15 cellular contexts compared by ENCODE assay signal in genomic region chr2:52821631-52822030, GRCh38.
DNase-seq lines count a peak whose midpoint lies in the region; ATAC-seq lines count a peak whose summit lies in the region.
"Had no signal": no experiment of that assay in that cellular context is flagged by ENCODE, and none has a peak within 500 bp of the region (broad histone marks: within the 10 kb centered on the region; RNA-seq: fewer than 3 reads in every experiment).

No MANE protein-coding gene starts in this region.

- H2BK15ac ChIP-seq in mesenchymal stem cell (ENCODE audit: low read depth, poor library complexity, severe bottlenecking): no peak overlapping the region

- no peaks in the 10 kb centered on the region for H3K9me3 ChIP-seq in mesenchymal stem cell (ENCODE audit: control insufficient read depth, low read length)
- H3K9me3 ChIP-seq: esophagus muscularis mucosa had no signal

- H3K4me1 ChIP-seq in mesenchymal stem cell (ENCODE audit: control insufficient read depth, insufficient read depth, low read depth, low read length): no peaks in the 10 kb centered on the region
- H3K4me1 ChIP-seq: esophagus muscularis mucosa had no signal

- no peak overlapping the region for H3K27ac ChIP-seq in mesenchymal stem cell (ENCODE audit: low read length, poor library complexity, severe bottlenecking)
- H3K27ac ChIP-seq: esophagus muscularis mucosa had no signal

- H3K36me3 ChIP-seq in mesenchymal stem cell (ENCODE audit: control insufficient read depth in 1 of 2, insufficient read depth in 2 of 2, low read depth in 1 of 2, low read length in 2 of 2): no peaks in the 10 kb centered on the region
- H3K36me3 ChIP-seq: esophagus muscularis mucosa had no signal

- H3K4me2 ChIP-seq in mesenchymal stem cell (ENCODE audit: low read length, poor library complexity, severe bottlenecking): no peak overlapping the region

- H3K27me3 ChIP-seq in mesenchymal stem cell (ENCODE audit: control insufficient read depth in 1 of 2, insufficient read depth in 1 of 2, low read length in 2 of 2): no peaks in the 10 kb centered on the region
- H3K27me3 ChIP-seq: esophagus muscularis mucosa had no signal

- DNase-seq in NCI-H1694 treated with DMSO at 0.1 percent for 48 hours (lab: John Stamatoyannopoulos, UW): peak; percentile 12
- DNase-seq in NCI-H1694 (lab: John Stamatoyannopoulos, UW): no peak
- DNase-seq in NAMALWA (ENCODE audit: low spot score): peak; percentile 19
- DNase-seq in astrocyte of the hippocampus (ENCODE audit: low read depth, low spot score): peak; percentile 1
- DNase-seq in mesenchymal stem cell: peak; percentile 1
- no peak for DNase-seq in activated T-cell treated with anti-CD3 and anti-CD28 coated beads, Interleukin-2, amount 50 U/mL, for 4 hours
- DNase-seq in amygdala (lab: John Stamatoyannopoulos, UW): no peak
- DNase-seq in activated T-cell treated with anti-CD3 and anti-CD28 coated beads, Interleukin-2, amount 50 U/mL, for 24 hours: no peak
- DNase-seq: activated CD4-positive, alpha-beta T cell treated with anti-CD3 and anti-CD28 coated beads, Interleukin-2, amount 10 ng/mL, durations not matched to agents 24 days and 14 days; central memory CD4-positive, alpha-beta T cell; NCI-H1436 treated with DMSO at 0.1 percent for 48 hours; stimulated activated CD4-positive, alpha-beta T cell treated with anti-CD3 and anti-CD28 coated beads, Interleukin-4, amount 100 ng/mL, for 1 hour; T-helper 1 cell had no signal

- no peak overlapping the region for H4K8ac ChIP-seq in mesenchymal stem cell (ENCODE audit: low read length)

- no peak overlapping the region for H3K4me3 Mint-ChIP-seq in activated T-cell treated with anti-CD3 and anti-CD28 coated beads, Interleukin-2, amount 50 U/mL, for 4 hours
- no peak overlapping the region for H3K4me3 Mint-ChIP-seq in activated T-cell treated with anti-CD3 and anti-CD28 coated beads, Interleukin-2, amount 50 U/mL, for 24 hours
- H3K4me3 Mint-ChIP-seq: activated CD4-positive, alpha-beta T cell treated with anti-CD3 and anti-CD28 coated beads, Interleukin-2, amount 10 ng/mL, durations not matched to agents 24 days and 14 days; stimulated activated memory B cell treated with anti-CD40 and anti-IgM and Interleukin-4, amounts not matched to agents 10 μg/mL and 1 μg/mL and 100 μg/mL, for 72 hours had no signal

- no peak overlapping the region for H3K14ac ChIP-seq in mesenchymal stem cell (ENCODE audit: low read length in 2 of 2)

- H2AFZ ChIP-seq in mesenchymal stem cell (ENCODE audit: low read depth, low read length): no peak overlapping the region

- H2AK5ac ChIP-seq in mesenchymal stem cell (ENCODE audit: low read length, severe bottlenecking): no peak overlapping the region

- H3K9me3 Mint-ChIP-seq in activated T-cell treated with anti-CD3 and anti-CD28 coated beads, Interleukin-2, amount 50 U/mL, for 4 hours: peaks cover under 1% of the 10 kb centered on the region
- peaks cover under 1% of the 10 kb centered on the region for H3K9me3 Mint-ChIP-seq in activated T-cell treated with anti-CD3 and anti-CD28 coated beads, Interleukin-2, amount 50 U/mL, for 24 hours
- H3K9me3 Mint-ChIP-seq: activated CD4-positive, alpha-beta T cell treated with anti-CD3 and anti-CD28 coated beads, Interleukin-2, amount 10 ng/mL, durations not matched to agents 24 days and 14 days had no signal

- no peak overlapping the region for H2BK120ac ChIP-seq in mesenchymal stem cell (ENCODE audit: low read depth, low read length)

- no peaks in the 10 kb centered on the region for H3K4me1 Mint-ChIP-seq in activated T-cell treated with anti-CD3 and anti-CD28 coated beads, Interleukin-2, amount 50 U/mL, for 4 hours (ENCODE audit: low read depth)
- no peaks in the 10 kb centered on the region for H3K4me1 Mint-ChIP-seq in activated T-cell treated with anti-CD3 and anti-CD28 coated beads, Interleukin-2, amount 50 U/mL, for 24 hours (ENCODE audit: low read depth)
- H3K4me1 Mint-ChIP-seq: activated CD4-positive, alpha-beta T cell treated with anti-CD3 and anti-CD28 coated beads, Interleukin-2, amount 10 ng/mL, durations not matched to agents 24 days and 14 days; stimulated activated memory B cell treated with anti-CD40 and anti-IgM and Interleukin-4, amounts not matched to agents 10 μg/mL and 1 μg/mL and 100 μg/mL, for 72 hours had no signal

- no peak overlapping the region for H3K27ac Mint-ChIP-seq in activated T-cell treated with anti-CD3 and anti-CD28 coated beads, Interleukin-2, amount 50 U/mL, for 24 hours
- H3K27ac Mint-ChIP-seq: activated CD4-positive, alpha-beta T cell treated with anti-CD3 and anti-CD28 coated beads, Interleukin-2, amount 10 ng/mL, durations not matched to agents 24 days and 14 days; stimulated activated memory B cell treated with anti-CD40 and anti-IgM and Interleukin-4, amounts not matched to agents 10 μg/mL and 1 μg/mL and 100 μg/mL, for 72 hours had no signal

- ATAC-seq in activated T-cell treated with anti-CD3 and anti-CD28 coated beads, Interleukin-2, amount 50 U/mL, for 4 hours: no peak
- ATAC-seq: stimulated activated memory B cell treated with anti-CD40 and anti-IgM and Interleukin-4, amounts not matched to agents 10 μg/mL and 1 μg/mL and 100 μg/mL, for 72 hours had no signal

- H3K79me1 ChIP-seq in mesenchymal stem cell (replicated peaks; ENCODE audit: low read length, poor library complexity, severe bottlenecking): no peaks in the 10 kb centered on the region

- H3K9ac ChIP-seq in mesenchymal stem cell (ENCODE audit: low read length): no peak overlapping the region

- no peak overlapping the region for H2BK5ac ChIP-seq in mesenchymal stem cell (ENCODE audit: low read depth, low read length, poor library complexity, severe bottlenecking)

- H3K23ac ChIP-seq in mesenchymal stem cell (ENCODE audit: low read length in 2 of 2): no peak overlapping the region

- no peaks in the 10 kb centered on the region for H3K36me3 Mint-ChIP-seq in activated T-cell treated with anti-CD3 and anti-CD28 coated beads, Interleukin-2, amount 50 U/mL, for 4 hours (ENCODE audit: insufficient read depth)
- H3K36me3 Mint-ChIP-seq in activated T-cell treated with anti-CD3 and anti-CD28 coated beads, Interleukin-2, amount 50 U/mL, for 24 hours (ENCODE audit: low read depth): no peaks in the 10 kb centered on the region
- H3K36me3 Mint-ChIP-seq: stimulated activated memory B cell treated with anti-CD40 and anti-IgM and Interleukin-4, amounts not matched to agents 10 μg/mL and 1 μg/mL and 100 μg/mL, for 72 hours had no signal

- no peak overlapping the region for H3K4ac ChIP-seq in mesenchymal stem cell (ENCODE audit: low read depth in 1 of 2, low read length in 2 of 2)

- H3K4me3 ChIP-seq in mesenchymal stem cell (ENCODE audit: insufficient read depth in 1 of 2, low read depth in 1 of 2, low read length in 2 of 2): no peak overlapping the region
- H3K4me3 ChIP-seq: esophagus muscularis mucosa had no signal

- no peak overlapping the region for H2BK12ac ChIP-seq in mesenchymal stem cell (ENCODE audit: low read length in 2 of 2)

- no peaks in the 10 kb centered on the region for H3K27me3 Mint-ChIP-seq in activated T-cell treated with anti-CD3 and anti-CD28 coated beads, Interleukin-2, amount 50 U/mL, for 4 hours (ENCODE audit: low read depth)
- no peaks in the 10 kb centered on the region for H3K27me3 Mint-ChIP-seq in activated T-cell treated with anti-CD3 and anti-CD28 coated beads, Interleukin-2, amount 50 U/mL, for 24 hours
- H3K27me3 Mint-ChIP-seq: activated CD4-positive, alpha-beta T cell treated with anti-CD3 and anti-CD28 coated beads, Interleukin-2, amount 10 ng/mL, durations not matched to agents 24 days and 14 days; stimulated activated memory B cell treated with anti-CD40 and anti-IgM and Interleukin-4, amounts not matched to agents 10 μg/mL and 1 μg/mL and 100 μg/mL, for 72 hours had no signal

- H3K18ac ChIP-seq in mesenchymal stem cell (ENCODE audit: low read depth in 1 of 2, low read length in 2 of 2): no peak overlapping the region

- H4K91ac ChIP-seq in mesenchymal stem cell (ENCODE audit: low read length): no peak overlapping the region

Comparison
In these comparisons a context has a peak if more than half of its experiments do, and no peak if none do; other contexts are left out.
1. DNase-seq: peak in NCI-H1694 treated with DMSO at 0.1 percent for 48 hours (single experiment), NAMALWA (single experiment), astrocyte of the hippocampus (single experiment) and mesenchymal stem cell (single experiment); none in NCI-H1694 (single experiment), activated T-cell treated with anti-CD3 and anti-CD28 coated beads, Interleukin-2, amount 50 U/mL, for 4 hours (single experiment), amygdala (0 of 56) and activated T-cell treated with anti-CD3 and anti-CD28 coated beads, Interleukin-2, amount 50 U/mL, for 24 hours (single experiment).